In genomic region chr14:101482066-101482465, GRCh38 we compare ENCODE assay signal across 32 cellular contexts.
"Had no signal": no experiment of that assay in that cellular context is flagged by ENCODE, and none has a peak within 500 bp of the region (broad histone marks: within the 10 kb centered on the region; RNA-seq: fewer than 3 reads in every experiment).

No MANE protein-coding gene starts in this region.

- H3K9me3 ChIP-seq: adrenal gland, body of pancreas had no signal

- H3K27ac ChIP-seq: adrenal gland, body of pancreas, KMS-11, SJCRH30, SK-N-MC, WERI-Rb-1 had no signal

- H3K27me3 ChIP-seq: adrenal gland, body of pancreas, SJCRH30 had no signal

- H3K4me3 ChIP-seq: adrenal gland, body of pancreas, breast epithelium, SJCRH30, SK-N-MC had no signal

- H3K4me1 ChIP-seq: breast epithelium, SJCRH30 had no signal

- ATAC-seq: activated CD4-positive, alpha-beta T cell treated with anti-CD3 and anti-CD28 coated beads for 36 hours; activated CD8-positive, alpha-beta T cell treated with anti-CD3 and anti-CD28 coated beads, Interleukin-2, amount 10 ng/mL, durations not matched to agents 7 days and 5 days; body of pancreas; PC-3 had no signal

- DNase-seq: activated CD4-positive, alpha-beta T cell treated with anti-CD3 and anti-CD28 coated beads for 36 hours; activated CD4-positive, alpha-beta T cell treated with anti-CD3 and anti-CD28 coated beads, Interleukin-2, amount 10 ng/mL, durations not matched to agents 7 days and 5 days; activated CD4-positive, alpha-beta T cell treated with anti-CD3 and anti-CD28 coated beads, Interleukin-2, amount 50 U/mL, for 48 hours; activated CD8-positive, alpha-beta T cell treated with anti-CD3 and anti-CD28 coated beads, Interleukin-2, amount 10 ng/mL, durations not matched to agents 7 days and 5 days; activated gamma-delta T cell treated with Interleukin-2 at 50 U/mL for 16 hours; activated naive CD4-positive, alpha-beta T cell treated with anti-CD3 and anti-CD28 coated beads for 36 hours; activated naive CD8-positive, alpha-beta T cell treated with anti-CD3 and anti-CD28 coated beads for 36 hours; caudate nucleus; cerebellar nuclear complex; MM.1S; MV-4-11; NCI-H1092 treated with DMSO at 0.1 percent for 48 hours; NCI-H1417; NCI-H146; NCI-H187; NCI-H2029 treated with DMSO at 0.1 percent for 48 hours; NCI-H2107; NCI-H2171; NCI-H510A; NCI-H526; NCI-H748 treated with DMSO at 0.1 percent for 48 hours; NK-92 treated with Interleukin-12 subunit alpha and Interleukin-12 subunit beta, amount 100 ng/mL, for 24 hours; PC-3; SHP77; SJCRH30; T1000; WERI-Rb-1 had no signal

- H3K36me3 ChIP-seq: adrenal gland, breast epithelium, SJCRH30, WERI-Rb-1 had no signal

- H3K9ac ChIP-seq: KMS-11 had no signal
